Comparison of ENCODE assay signal across 8 cellular contexts in the genomic region with DNA sequence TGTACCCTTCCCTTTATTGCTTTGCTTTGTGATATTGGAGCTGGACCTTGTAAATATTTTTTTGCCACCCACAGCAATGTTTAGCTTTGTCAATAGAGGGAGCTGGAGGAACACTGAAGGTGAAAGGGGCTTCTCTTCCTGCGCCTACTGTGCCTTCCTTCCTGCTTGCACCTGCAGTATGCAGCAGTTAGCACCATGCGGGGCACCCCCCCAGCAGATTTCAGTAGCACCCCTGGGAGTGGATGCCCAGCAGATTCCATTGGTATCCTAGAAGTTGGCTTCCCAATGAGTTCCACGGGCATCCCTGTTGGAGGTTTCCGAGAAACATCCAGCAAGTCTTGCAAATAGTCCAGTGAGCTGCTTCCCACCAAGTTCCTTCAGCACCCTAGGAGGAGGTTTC. TPM values are rescaled to one million over a fixed set of nuclear protein-coding genes. Genes with fewer than 3 reads are reported as not detected.
DNase-seq lines count a peak whose midpoint lies in the region; ATAC-seq and TF ChIP-seq lines count a peak whose summit lies in the region.

No MANE protein-coding gene starts in this region.

- CTCF ChIA-PET in MCF 10A (lab: Yijun Ruan, JAX) = interaction anchor here (0.6 to 12.6 kb wide), 35 partner anchors 8 to 547 kb away, joined by 3 to 543 read pairs (median 6); a partner anchor contains a TSS

- ATAC-seq in HG02981 (IDR thresholded peaks at IDR 0.05; ENCODE audit: unreplicated experiment) = no peak

- TF ChIP-seq CTCF in MCF 10A (IDR thresholded peaks at IDR 0.05; ENCODE audit: unreplicated experiment) = peak; percentile 91
- peak; percentile 88 for TF ChIP-seq CTCF in liver (IDR thresholded peaks at IDR 0.05; ENCODE audit: low read depth, low read length, missing input control)
- peak; percentile 62 for TF ChIP-seq CTCF in type B pancreatic cell (conservative IDR thresholded peaks at IDR 0.05)

- peaks cover 0 to 6% (median 4%) of the 10 kb centered on the region in 4 donors for H3K4me1 ChIP-seq in liver (ENCODE audit: control insufficient read depth in 4 of 4, insufficient read depth in 4 of 4, low read length in 3 of 4)

- DNase-seq in Caki2 (ENCODE audit: low read depth) (peak; percentile 72), HuH-7.5 (ENCODE audit: low spot score) (peak; percentile 43), T-helper 1 cell (peak in 4 of 5 donors; percentile 26 to 75 (median 38)), MCF 10A (ENCODE audit: unreplicated experiment) (peak; percentile 86), type B pancreatic cell (ENCODE audit: extremely low spot score, unreplicated experiment) (no peak), NCI-H774 (lab: John Stamatoyannopoulos, UW) (no peak)

- H3K9me3 ChIP-seq in liver (ENCODE audit: control insufficient read depth in 4 of 4, low read length in 3 of 4) = no peaks in the 10 kb centered on the region

- H3K4me3 ChIP-seq in liver (ENCODE audit: low read depth in 1 of 3, low read length in 3 of 3) = no peak overlapping the region

- no peaks in the 10 kb centered on the region for H3K36me3 ChIP-seq in liver (ENCODE audit: control insufficient read depth in 4 of 4, insufficient read depth in 3 of 4, low read depth in 1 of 4, low read length in 3 of 4)

- TF ChIP-seq RAD21 in liver (IDR thresholded peaks at IDR 0.05) = peak; percentile 97

- H3K9me3 Mint-ChIP-seq in MCF 10A (ENCODE audit: unreplicated experiment) = no peaks in the 10 kb centered on the region
- H3K9me3 Mint-ChIP-seq in type B pancreatic cell = no peaks in the 10 kb centered on the region

- BruUV-seq in MCF 10A (replicated peaks; lab: Mats Ljungman, UMichigan) = no TSS peak

- H3K27me3 Mint-ChIP-seq in MCF 10A (ENCODE audit: insufficient read depth, unreplicated experiment) (no peaks in the 10 kb centered on the region), type B pancreatic cell (peaks cover 2% of the 10 kb centered on the region)

- H3K4me3 Mint-ChIP-seq in MCF 10A (ENCODE audit: unreplicated experiment) = no peak overlapping the region
- no peak overlapping the region for H3K4me3 Mint-ChIP-seq in type B pancreatic cell

- H3K9ac ChIP-seq in liver (ENCODE audit: low read depth in 1 of 2, low read length in 2 of 2) = no peak overlapping the region

- intact Hi-C loops in MCF 10A (cut with micrococcal nuclease) = loop anchor here (1.0 to 2.0 kb wide), 8 partner anchors 21 to 174 kb away; a partner anchor contains a TSS

- H3K27ac ChIP-seq in liver (ENCODE audit: low read depth in 1 of 2, low read length in 2 of 2) = no peak overlapping the region

- POLR2A ChIA-PET in MCF 10A (lab: Yijun Ruan, JAX) = interaction anchor here (0.6 to 20.9 kb wide), 16 partner anchors 9 to 81 kb away, joined by 3 to 1089 read pairs (median 5); a partner anchor contains a TSS

- H3K4me1 Mint-ChIP-seq in MCF 10A (ENCODE audit: insufficient read depth, unreplicated experiment) = peaks cover 34% of the 10 kb centered on the region
- peaks cover 9% of the 10 kb centered on the region for H3K4me1 Mint-ChIP-seq in type B pancreatic cell (ENCODE audit: unreplicated experiment)

- in situ Hi-C loops in Caki2 (cut with HindIII; ENCODE audit: low pct_unique_long_range_greater_than_20kb, low sequenced_read_pairs) = no loop called here

- H3K27ac Mint-ChIP-seq in MCF 10A (ENCODE audit: low read depth, unreplicated experiment) (no peak overlapping the region), type B pancreatic cell (no peak overlapping the region)

- WGBS in liver = 31% methylated on average over 4 of the region's 4 CpGs

- no peaks in the 10 kb centered on the region for H3K27me3 ChIP-seq in liver (ENCODE audit: control insufficient read depth in 4 of 4, insufficient read depth in 4 of 4, low read length in 3 of 4)

- H3K36me3 Mint-ChIP-seq in MCF 10A (ENCODE audit: insufficient read depth, unreplicated experiment) (no peaks in the 10 kb centered on the region), type B pancreatic cell (no peaks in the 10 kb centered on the region)

TF ChIP-seq in liver, 16 proteins besides CTCF, POLR2A, EP300 and RAD21:
- TF ChIP-seq FOXA2 (IDR thresholded peaks at IDR 0.05) (peak; percentile 57), NR2F2 (IDR thresholded peaks at IDR 0.05) (no peak), FOXA1 (IDR thresholded peaks at IDR 0.05) (no peak), SP1 (IDR thresholded peaks at IDR 0.05) (no peak), GABPA (IDR thresholded peaks at IDR 0.05 in 1 of 2, conservative IDR thresholded peaks at IDR 0.05 in 1 of 2) (no peak)
- TF ChIP-seq, protein P1, sequence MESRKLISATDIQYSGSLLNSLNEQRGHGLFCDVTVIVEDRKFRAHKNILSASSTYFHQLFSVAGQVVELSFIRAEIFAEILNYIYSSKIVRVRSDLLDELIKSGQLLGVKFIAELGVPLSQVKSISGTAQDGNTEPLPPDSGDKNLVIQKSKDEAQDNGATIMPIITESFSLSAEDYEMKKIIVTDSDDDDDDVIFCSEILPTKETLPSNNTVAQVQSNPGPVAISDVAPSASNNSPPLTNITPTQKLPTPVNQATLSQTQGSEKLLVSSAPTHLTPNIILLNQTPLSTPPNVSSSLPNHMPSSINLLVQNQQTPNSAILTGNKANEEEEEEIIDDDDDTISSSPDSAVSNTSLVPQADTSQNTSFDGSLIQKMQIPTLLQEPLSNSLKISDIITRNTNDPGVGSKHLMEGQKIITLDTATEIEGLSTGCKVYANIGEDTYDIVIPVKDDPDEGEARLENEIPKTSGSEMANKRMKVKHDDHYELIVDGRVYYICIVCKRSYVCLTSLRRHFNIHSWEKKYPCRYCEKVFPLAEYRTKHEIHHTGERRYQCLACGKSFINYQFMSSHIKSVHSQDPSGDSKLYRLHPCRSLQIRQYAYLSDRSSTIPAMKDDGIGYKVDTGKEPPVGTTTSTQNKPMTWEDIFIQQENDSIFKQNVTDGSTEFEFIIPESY (IDR thresholded peaks at IDR 0.05) = no peak
TF ChIP-seq in liver: peak in this region for 1.

RNA-seq across cellular contexts. Expression of a gene that starts 25.6 kb away (rescaled TPM):
- total RNA-seq in Caki2 (2014; rRNA removed; shearing (Covaris generic); ENCODE audit: low replicate concordance) = 456 and 483 TPM in 2 replicates
- total RNA-seq in MCF 10A (2022) = 1,693 and 1,694 TPM in 2 replicates
- total RNA-seq in liver = 10 to 100 TPM in 1 of 2 donors, 1 to 10 TPM in 1; 7.0 to 23.1 TPM
- 10 to 100 TPM; 47.8 to 99.5 TPM for polyA plus RNA-seq in liver
- 316 and 1,258 TPM in 2 replicates for total RNA-seq in type B pancreatic cell (ENCODE audit: low replicate concordance)

RNA-seq across cellular contexts. Expression of a gene that starts 58.7 kb away (rescaled TPM):
- 17.8 and 18.4 TPM in 2 replicates for total RNA-seq in Caki2 (2014; rRNA removed; shearing (Covaris generic); ENCODE audit: low replicate concordance)
- 27.5 and 29.1 TPM in 2 replicates for total RNA-seq in MCF 10A (2022)
- 10 to 100 TPM in 1 of 2 donors, 1 to 10 TPM in 1; 6.5 to 16.2 TPM for total RNA-seq in liver
- polyA plus RNA-seq in liver = 10 to 100 TPM in 1 of 2 donors, 1 to 10 TPM in 1; 6.1 to 13.1 TPM
- 4.7 and 15.6 TPM in 2 replicates for total RNA-seq in type B pancreatic cell (ENCODE audit: low replicate concordance)

Comparison
In these comparisons a context has a peak if more than half of its experiments do, and no peak if none do; other contexts are left out.
1. DNase-seq: peak in Caki2 (single experiment), HuH-7.5 (single experiment), T-helper 1 cell (4 of 5) and MCF 10A (single experiment); none in type B pancreatic cell (single experiment) and NCI-H774 (single experiment).
2. RNA of a gene that starts 25.6 kb away (total RNA-seq): 1,693 to 1,694 TPM in MCF 10A, 456 to 483 TPM in Caki2 and 316 to 1,258 TPM in type B pancreatic cell; 7.0 to 23.1 TPM in liver; every median in the first group is over 10 times any median in the second.
3. Peak in every context shown above with its lines, with median percentiles within 50 percentile points of each other: CTCF ChIP-seq.